ENCODE assay signal across 1 cellular context in genomic region chr14:76761849-76762616, GRCh38.
TF ChIP-seq lines count a peak whose summit lies in the region.

No MANE protein-coding gene starts in this region.

TF ChIP-seq in GM23338, 12 proteins besides CTCF, POLR2A, EP300 and RAD21 (continued from another document):
- TF ChIP-seq ZNF462 (CRISPR knock-in tag; IDR thresholded peaks at IDR 0.05), result no peak
- no peak for TF ChIP-seq JUNB (IDR thresholded peaks at IDR 0.05; ENCODE audit: unreplicated experiment)
